1 cellular context compared by ENCODE assay signal in genomic region chr13:18921063-18921462, GRCh38.
A peak's percentile ranks its signal among the peaks of the same experiment; 100 is the strongest.
TF ChIP-seq lines count a peak whose summit lies in the region.

No MANE protein-coding gene starts in this region.

TF ChIP-seq in K562, 482 proteins besides CTCF, POLR2A, EP300 and RAD21 (continued from another document and continues in another):
- no peak for TF ChIP-seq RBM34 (IDR thresholded peaks at IDR 0.05; ENCODE audit: borderline replicate concordance, insufficient read depth, low read length)
- TF ChIP-seq MECOM (CRISPR knock-in tag; IDR thresholded peaks at IDR 0.05) = no peak
- TF ChIP-seq, protein P1, sequence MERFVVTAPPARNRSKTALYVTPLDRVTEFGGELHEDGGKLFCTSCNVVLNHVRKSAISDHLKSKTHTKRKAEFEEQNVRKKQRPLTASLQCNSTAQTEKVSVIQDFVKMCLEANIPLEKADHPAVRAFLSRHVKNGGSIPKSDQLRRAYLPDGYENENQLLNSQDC (CRISPR knock-in tag; IDR thresholded peaks at IDR 0.05) = no peak
- no peak for TF ChIP-seq HDAC3 (IDR thresholded peaks at IDR 0.05; ENCODE audit: borderline replicate concordance, partially characterized antibody)
- no peak for TF ChIP-seq HDGF (IDR thresholded peaks at IDR 0.05)
- TF ChIP-seq, protein P2, sequence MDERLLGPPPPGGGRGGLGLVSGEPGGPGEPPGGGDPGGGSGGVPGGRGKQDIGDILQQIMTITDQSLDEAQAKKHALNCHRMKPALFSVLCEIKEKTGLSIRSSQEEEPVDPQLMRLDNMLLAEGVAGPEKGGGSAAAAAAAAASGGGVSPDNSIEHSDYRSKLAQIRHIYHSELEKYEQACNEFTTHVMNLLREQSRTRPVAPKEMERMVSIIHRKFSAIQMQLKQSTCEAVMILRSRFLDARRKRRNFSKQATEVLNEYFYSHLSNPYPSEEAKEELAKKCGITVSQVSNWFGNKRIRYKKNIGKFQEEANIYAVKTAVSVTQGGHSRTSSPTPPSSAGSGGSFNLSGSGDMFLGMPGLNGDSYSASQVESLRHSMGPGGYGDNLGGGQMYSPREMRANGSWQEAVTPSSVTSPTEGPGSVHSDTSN (CRISPR knock-in tag; IDR thresholded peaks at IDR 0.05; ENCODE audit: low read depth) = no peak
- TF ChIP-seq, protein P2 (tag; conservative IDR thresholded peaks at IDR 0.05; ENCODE audit: low read depth) = 0 out of 2 replicates have a peak, but pooled peaks have one; percentile 14
- no peak for TF ChIP-seq TFAM (CRISPR knock-in tag; conservative IDR thresholded peaks at IDR 0.05)
- TF ChIP-seq, protein P3, sequence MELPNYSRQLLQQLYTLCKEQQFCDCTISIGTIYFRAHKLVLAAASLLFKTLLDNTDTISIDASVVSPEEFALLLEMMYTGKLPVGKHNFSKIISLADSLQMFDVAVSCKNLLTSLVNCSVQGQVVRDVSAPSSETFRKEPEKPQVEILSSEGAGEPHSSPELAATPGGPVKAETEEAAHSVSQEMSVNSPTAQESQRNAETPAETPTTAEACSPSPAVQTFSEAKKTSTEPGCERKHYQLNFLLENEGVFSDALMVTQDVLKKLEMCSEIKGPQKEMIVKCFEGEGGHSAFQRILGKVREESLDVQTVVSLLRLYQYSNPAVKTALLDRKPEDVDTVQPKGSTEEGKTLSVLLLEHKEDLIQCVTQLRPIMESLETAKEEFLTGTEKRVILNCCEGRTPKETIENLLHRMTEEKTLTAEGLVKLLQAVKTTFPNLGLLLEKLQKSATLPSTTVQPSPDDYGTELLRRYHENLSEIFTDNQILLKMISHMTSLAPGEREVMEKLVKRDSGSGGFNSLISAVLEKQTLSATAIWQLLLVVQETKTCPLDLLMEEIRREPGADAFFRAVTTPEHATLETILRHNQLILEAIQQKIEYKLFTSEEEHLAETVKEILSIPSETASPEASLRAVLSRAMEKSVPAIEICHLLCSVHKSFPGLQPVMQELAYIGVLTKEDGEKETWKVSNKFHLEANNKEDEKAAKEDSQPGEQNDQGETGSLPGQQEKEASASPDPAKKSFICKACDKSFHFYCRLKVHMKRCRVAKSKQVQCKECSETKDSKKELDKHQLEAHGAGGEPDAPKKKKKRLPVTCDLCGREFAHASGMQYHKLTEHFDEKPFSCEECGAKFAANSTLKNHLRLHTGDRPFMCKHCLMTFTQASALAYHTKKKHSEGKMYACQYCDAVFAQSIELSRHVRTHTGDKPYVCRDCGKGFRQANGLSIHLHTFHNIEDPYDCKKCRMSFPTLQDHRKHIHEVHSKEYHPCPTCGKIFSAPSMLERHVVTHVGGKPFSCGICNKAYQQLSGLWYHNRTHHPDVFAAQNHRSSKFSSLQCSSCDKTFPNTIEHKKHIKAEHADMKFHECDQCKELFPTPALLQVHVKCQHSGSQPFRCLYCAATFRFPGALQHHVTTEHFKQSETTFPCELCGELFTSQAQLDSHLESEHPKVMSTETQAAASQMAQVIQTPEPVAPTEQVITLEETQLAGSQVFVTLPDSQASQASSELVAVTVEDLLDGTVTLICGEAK (IDR thresholded peaks at IDR 0.05) = no peak
- TF ChIP-seq, protein P3 (CRISPR knock-in tag; IDR thresholded peaks at IDR 0.05) = no peak
- TF ChIP-seq HNRNPLL (IDR thresholded peaks at IDR 0.05; ENCODE audit: low read depth, low read length, poor library complexity, severe bottlenecking) = no peak
- TF ChIP-seq MBD2 (IDR thresholded peaks at IDR 0.05; ENCODE audit: borderline replicate concordance, low read depth) = peak; percentile 33; the same call in 1 of the 2 replicates
- no peak for TF ChIP-seq ZNF75A (CRISPR knock-in tag; IDR thresholded peaks at IDR 0.05)
- TF ChIP-seq RFX1 (IDR thresholded peaks at IDR 0.05) = no peak
- TF ChIP-seq ZNF695 (CRISPR knock-in tag; IDR thresholded peaks at IDR 0.05) = no peak
- TF ChIP-seq, protein P4, sequence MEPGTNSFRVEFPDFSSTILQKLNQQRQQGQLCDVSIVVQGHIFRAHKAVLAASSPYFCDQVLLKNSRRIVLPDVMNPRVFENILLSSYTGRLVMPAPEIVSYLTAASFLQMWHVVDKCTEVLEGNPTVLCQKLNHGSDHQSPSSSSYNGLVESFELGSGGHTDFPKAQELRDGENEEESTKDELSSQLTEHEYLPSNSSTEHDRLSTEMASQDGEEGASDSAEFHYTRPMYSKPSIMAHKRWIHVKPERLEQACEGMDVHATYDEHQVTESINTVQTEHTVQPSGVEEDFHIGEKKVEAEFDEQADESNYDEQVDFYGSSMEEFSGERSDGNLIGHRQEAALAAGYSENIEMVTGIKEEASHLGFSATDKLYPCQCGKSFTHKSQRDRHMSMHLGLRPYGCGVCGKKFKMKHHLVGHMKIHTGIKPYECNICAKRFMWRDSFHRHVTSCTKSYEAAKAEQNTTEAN (CRISPR knock-in tag; IDR thresholded peaks at IDR 0.05) = no peak
- TF ChIP-seq ZNF134 (CRISPR knock-in tag; conservative IDR thresholded peaks at IDR 0.05) = no peak
- no peak for TF ChIP-seq CREB1 (IDR thresholded peaks at IDR 0.05)
- TF ChIP-seq CREB1 (CRISPR knock-in tag; IDR thresholded peaks at IDR 0.05) = no peak
- TF ChIP-seq PTBP1 (IDR thresholded peaks at IDR 0.05; ENCODE audit: low read depth, low read length) = no peak
- TF ChIP-seq, protein P5, sequence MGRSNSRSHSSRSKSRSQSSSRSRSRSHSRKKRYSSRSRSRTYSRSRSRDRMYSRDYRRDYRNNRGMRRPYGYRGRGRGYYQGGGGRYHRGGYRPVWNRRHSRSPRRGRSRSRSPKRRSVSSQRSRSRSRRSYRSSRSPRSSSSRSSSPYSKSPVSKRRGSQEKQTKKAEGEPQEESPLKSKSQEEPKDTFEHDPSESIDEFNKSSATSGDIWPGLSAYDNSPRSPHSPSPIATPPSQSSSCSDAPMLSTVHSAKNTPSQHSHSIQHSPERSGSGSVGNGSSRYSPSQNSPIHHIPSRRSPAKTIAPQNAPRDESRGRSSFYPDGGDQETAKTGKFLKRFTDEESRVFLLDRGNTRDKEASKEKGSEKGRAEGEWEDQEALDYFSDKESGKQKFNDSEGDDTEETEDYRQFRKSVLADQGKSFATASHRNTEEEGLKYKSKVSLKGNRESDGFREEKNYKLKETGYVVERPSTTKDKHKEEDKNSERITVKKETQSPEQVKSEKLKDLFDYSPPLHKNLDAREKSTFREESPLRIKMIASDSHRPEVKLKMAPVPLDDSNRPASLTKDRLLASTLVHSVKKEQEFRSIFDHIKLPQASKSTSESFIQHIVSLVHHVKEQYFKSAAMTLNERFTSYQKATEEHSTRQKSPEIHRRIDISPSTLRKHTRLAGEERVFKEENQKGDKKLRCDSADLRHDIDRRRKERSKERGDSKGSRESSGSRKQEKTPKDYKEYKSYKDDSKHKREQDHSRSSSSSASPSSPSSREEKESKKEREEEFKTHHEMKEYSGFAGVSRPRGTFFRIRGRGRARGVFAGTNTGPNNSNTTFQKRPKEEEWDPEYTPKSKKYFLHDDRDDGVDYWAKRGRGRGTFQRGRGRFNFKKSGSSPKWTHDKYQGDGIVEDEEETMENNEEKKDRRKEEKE (IDR thresholded peaks at IDR 0.05; ENCODE audit: borderline replicate concordance in 1 of 2, control insufficient read depth in 1 of 2, low read depth in 2 of 2, low read length in 1 of 2) = no peak
- TF ChIP-seq BMI1 (IDR thresholded peaks at IDR 0.05; ENCODE audit: low read length) = no peak
- no peak for TF ChIP-seq NFATC3 (IDR thresholded peaks at IDR 0.05)
- TF ChIP-seq MXD1 (CRISPR knock-in tag; IDR thresholded peaks at IDR 0.05; ENCODE audit: borderline replicate concordance, poor library complexity, severe bottlenecking) = no peak
- peak; percentile 44; the same call in 1 of the 2 replicates for TF ChIP-seq EGR1 (conservative IDR thresholded peaks at IDR 0.05)
- no peak for TF ChIP-seq PREB (CRISPR knock-in tag; IDR thresholded peaks at IDR 0.05)
- TF ChIP-seq ARNT (IDR thresholded peaks at IDR 0.05) = no peak
- TF ChIP-seq MXI1 (IDR thresholded peaks at IDR 0.05; ENCODE audit: low read depth, low read length) = no peak
- no peak for TF ChIP-seq ZNF354B (CRISPR knock-in tag; IDR thresholded peaks at IDR 0.05)
- TF ChIP-seq, protein P6, sequence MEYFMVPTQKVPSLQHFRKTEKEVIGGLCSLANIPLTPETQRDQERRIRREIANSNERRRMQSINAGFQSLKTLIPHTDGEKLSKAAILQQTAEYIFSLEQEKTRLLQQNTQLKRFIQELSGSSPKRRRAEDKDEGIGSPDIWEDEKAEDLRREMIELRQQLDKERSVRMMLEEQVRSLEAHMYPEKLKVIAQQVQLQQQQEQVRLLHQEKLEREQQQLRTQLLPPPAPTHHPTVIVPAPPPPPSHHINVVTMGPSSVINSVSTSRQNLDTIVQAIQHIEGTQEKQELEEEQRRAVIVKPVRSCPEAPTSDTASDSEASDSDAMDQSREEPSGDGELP (CRISPR knock-in tag; IDR thresholded peaks at IDR 0.05; ENCODE audit: borderline replicate concordance) = peak; percentile 30; the same call in 1 of the 2 replicates
- no peak for TF ChIP-seq ZNF146 (CRISPR knock-in tag; IDR thresholded peaks at IDR 0.05; ENCODE audit: unreplicated experiment)
- TF ChIP-seq ZNF766 (CRISPR knock-in tag; conservative IDR thresholded peaks at IDR 0.05) = no peak
- no peak for TF ChIP-seq HDAC2 (IDR thresholded peaks at IDR 0.05)
- TF ChIP-seq ZNF263 (CRISPR knock-in tag; IDR thresholded peaks at IDR 0.05; ENCODE audit: borderline replicate concordance) = no peak
- TF ChIP-seq SLC30A9 (CRISPR knock-in tag; IDR thresholded peaks at IDR 0.05) = no peak
- TF ChIP-seq KDM5B (IDR thresholded peaks at IDR 0.05; ENCODE audit: insufficient replicate concordance, low read depth, low read length) = no peak
- no peak for TF ChIP-seq ILF3 (IDR thresholded peaks at IDR 0.05; ENCODE audit: borderline replicate concordance)
- TF ChIP-seq, protein P7, sequence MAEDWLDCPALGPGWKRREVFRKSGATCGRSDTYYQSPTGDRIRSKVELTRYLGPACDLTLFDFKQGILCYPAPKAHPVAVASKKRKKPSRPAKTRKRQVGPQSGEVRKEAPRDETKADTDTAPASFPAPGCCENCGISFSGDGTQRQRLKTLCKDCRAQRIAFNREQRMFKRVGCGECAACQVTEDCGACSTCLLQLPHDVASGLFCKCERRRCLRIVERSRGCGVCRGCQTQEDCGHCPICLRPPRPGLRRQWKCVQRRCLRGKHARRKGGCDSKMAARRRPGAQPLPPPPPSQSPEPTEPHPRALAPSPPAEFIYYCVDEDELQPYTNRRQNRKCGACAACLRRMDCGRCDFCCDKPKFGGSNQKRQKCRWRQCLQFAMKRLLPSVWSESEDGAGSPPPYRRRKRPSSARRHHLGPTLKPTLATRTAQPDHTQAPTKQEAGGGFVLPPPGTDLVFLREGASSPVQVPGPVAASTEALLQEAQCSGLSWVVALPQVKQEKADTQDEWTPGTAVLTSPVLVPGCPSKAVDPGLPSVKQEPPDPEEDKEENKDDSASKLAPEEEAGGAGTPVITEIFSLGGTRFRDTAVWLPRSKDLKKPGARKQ (CRISPR knock-in tag; IDR thresholded peaks at IDR 0.05) = no peak
- no peak for TF ChIP-seq ZNF253 (CRISPR knock-in tag; conservative IDR thresholded peaks at IDR 0.05)
- no peak for TF ChIP-seq HSF4 (CRISPR knock-in tag; IDR thresholded peaks at IDR 0.05; ENCODE audit: borderline replicate concordance)
- no peak for TF ChIP-seq NR2C2 (CRISPR knock-in tag; IDR thresholded peaks at IDR 0.05)
- TF ChIP-seq NR2C2 (tag; IDR thresholded peaks at IDR 0.05) = no peak
